27 cellular contexts compared by ENCODE assay signal in the genomic region with DNA sequence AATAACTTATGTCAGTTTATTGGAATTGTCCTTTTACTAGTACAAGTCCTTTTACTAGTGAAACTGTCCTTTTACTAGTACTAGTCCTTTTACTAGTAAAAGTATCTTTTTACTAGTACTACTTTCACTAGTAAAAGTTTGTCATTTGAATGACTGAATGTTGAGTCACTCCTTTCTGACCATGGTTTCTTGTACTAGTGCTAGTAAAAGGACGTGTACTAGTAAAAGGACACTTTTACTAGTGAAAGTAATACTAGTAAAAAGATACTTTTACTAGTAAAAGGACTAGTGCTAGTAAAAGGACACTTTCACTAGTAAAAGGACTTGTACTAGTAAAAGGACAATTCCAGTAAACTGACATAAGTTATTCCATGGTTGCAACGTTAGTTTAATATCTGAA.
"Had no signal": no experiment of that assay in that cellular context is flagged by ENCODE, and none has a peak within 500 bp of the region (broad histone marks: within the 10 kb centered on the region; RNA-seq: fewer than 3 reads in every experiment).

No MANE protein-coding gene starts in this region.

- ATAC-seq: effector memory CD8-positive, alpha-beta T cell; esophagus mucosa; gastrocnemius medialis; heart right ventricle; left cardiac atrium; left lung; left ventricle myocardium superior; lower lobe of right lung; mucosa of descending colon had no signal

- FAIRE-seq: endometrium, islet of Langerhans, keratinocyte had no signal

- H3K36me3 ChIP-seq: colonic mucosa, esophagus squamous epithelium, gastrocnemius medialis, heart right ventricle, left lung, lower lobe of right lung had no signal

- H3K27me3 Mint-ChIP-seq: dendritic cell treated with granulocyte-macrophage colony-stimulating factor and Interleukin-4, amounts not matched to agents 40 ng/mL and 50 ng/mL, for 4 days; effector memory CD8-positive, alpha-beta T cell had no signal

- H3K4me1 ChIP-seq: colonic mucosa, esophagus squamous epithelium, heart right ventricle, left lung, lower lobe of right lung had no signal

- H3K27ac ChIP-seq: colonic mucosa, epithelial cell of prostate, esophagus squamous epithelium, gastrocnemius medialis, heart right ventricle, left lung, lower lobe of right lung had no signal

- H3K27ac Mint-ChIP-seq: dendritic cell treated with granulocyte-macrophage colony-stimulating factor and Interleukin-4, amounts not matched to agents 40 ng/mL and 50 ng/mL, for 4 days; effector memory CD8-positive, alpha-beta T cell; endodermal cell; mesothelial cell of epicardium; naive B cell had no signal

- H3K4me1 Mint-ChIP-seq: endodermal cell, mesothelial cell of epicardium, naive B cell had no signal

- H3K4me3 Mint-ChIP-seq: dendritic cell treated with granulocyte-macrophage colony-stimulating factor and Interleukin-4, amounts not matched to agents 40 ng/mL and 50 ng/mL, for 4 days; effector memory CD8-positive, alpha-beta T cell; endodermal cell; mesothelial cell of epicardium; naive B cell had no signal

- H3K9me3 ChIP-seq: colonic mucosa, gastrocnemius medialis, lower lobe of right lung, mucosa of descending colon had no signal

- H3K4me3 ChIP-seq: colonic mucosa, esophagus squamous epithelium, gastrocnemius medialis, heart right ventricle, left lung, lower lobe of right lung, mucosa of descending colon had no signal

- DNase-seq: colonic mucosa; cortex of kidney; effector CD8-positive, alpha-beta T cell; effector memory CD8-positive, alpha-beta T cell; endodermal cell; erythroblast; esophagus squamous epithelium; foreskin melanocyte; gastrocnemius medialis; glutamatergic neuron; head of caudate nucleus; heart right ventricle; hippocampal formation; left cardiac atrium; left lung; left ventricle myocardium superior; lower lobe of right lung; mesenchymal stem cell; mucosa of descending colon; naive B cell had no signal

- H3K27me3 ChIP-seq: colonic mucosa, esophagus squamous epithelium, gastrocnemius medialis, heart right ventricle, left lung had no signal
